ENCODE assay signal across 22 cellular contexts in the genomic region with DNA sequence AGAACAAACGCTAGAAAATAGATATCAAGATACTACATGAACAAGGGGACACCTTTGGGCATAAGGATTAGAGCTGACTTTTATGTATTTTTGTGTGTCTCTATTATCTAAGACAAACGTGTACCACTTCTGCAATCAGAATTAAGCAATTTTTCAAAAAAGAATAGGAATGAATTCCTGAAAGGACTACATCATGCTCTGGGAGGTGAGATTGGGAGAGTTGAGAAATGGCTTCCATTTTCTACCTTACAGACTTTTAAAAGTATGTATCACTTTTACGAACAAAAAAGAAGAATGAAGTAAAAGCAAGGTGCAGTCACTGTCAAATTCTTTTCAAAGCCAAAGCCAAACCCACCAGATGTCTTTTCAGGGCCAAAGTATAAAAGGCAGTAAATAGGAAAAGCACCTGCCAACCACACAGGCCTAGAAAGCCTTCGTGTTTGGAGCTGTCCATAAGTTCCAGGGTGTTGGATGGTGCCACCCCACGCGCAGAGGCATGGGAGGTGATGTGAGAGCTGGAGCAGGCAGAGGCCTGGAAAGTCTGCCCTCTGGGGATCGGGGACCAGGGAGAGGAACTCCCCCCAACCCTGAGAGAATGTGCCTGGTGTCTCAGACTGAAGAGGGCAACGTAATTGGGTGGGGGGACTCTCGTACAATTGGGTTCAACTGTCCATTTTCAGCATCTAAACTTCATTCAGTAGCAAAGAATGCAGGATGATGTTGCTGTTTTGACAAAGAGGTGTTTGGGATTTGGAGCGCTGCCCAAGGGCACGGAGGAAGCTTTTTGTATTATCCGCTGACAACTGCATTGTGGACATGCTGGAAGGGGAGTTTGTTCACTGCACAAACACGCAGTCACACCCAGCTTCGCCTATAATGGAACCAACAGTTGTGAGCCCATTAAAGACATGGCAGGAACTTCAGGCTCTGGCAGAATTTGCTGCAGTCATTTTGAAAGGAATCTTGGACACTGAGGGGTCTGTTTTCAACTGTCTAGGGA. TPM values are rescaled to one million over a fixed set of nuclear protein-coding genes. Genes with fewer than 3 reads are reported as not detected.
DNase-seq lines count a peak whose midpoint lies in the region; ATAC-seq and TF ChIP-seq lines count a peak whose summit lies in the region.
"Had no signal": no experiment of that assay in that cellular context is flagged by ENCODE, and none has a peak within 500 bp of the region (broad histone marks: within the 10 kb centered on the region; RNA-seq: fewer than 3 reads in every experiment).

No MANE protein-coding gene starts in this region.

- H3K4me2 ChIP-seq in GM23338 (no peak overlapping the region), trophoblast cell (ENCODE audit: low read length) (no peak overlapping the region)

- peaks cover 2% of the 10 kb centered on the region for H3K27me3 Mint-ChIP-seq in GM23338 (ENCODE audit: insufficient read depth, low read depth, poor library complexity)

- no peak overlapping the region for H3K4me3 Mint-ChIP-seq in GM23338
- H3K4me3 Mint-ChIP-seq: CD4-positive, CD25-positive, alpha-beta regulatory T cell; CD8-positive, alpha-beta memory T cell; HFFc6 had no signal

- no peak overlapping the region for H2AK5ac ChIP-seq in trophoblast cell (ENCODE audit: low read length)

- no peaks in the 10 kb centered on the region for H4K20me1 ChIP-seq in GM23338 (replicated peaks; ENCODE audit: insufficient read depth)

- no peak for DNase-seq in GM23338 (ENCODE audit: low spot score)
- DNase-seq in coronary artery (ENCODE audit: low spot score) = peak; percentile 45
- DNase-seq in left lobe of liver (ENCODE audit: low spot score) = peak; percentile 19
- DNase-seq in trophoblast cell = peak; percentile 41 to 91
- no peak for DNase-seq in NCI-H187 (lab: John Stamatoyannopoulos, UW)
- no peak for DNase-seq in stimulated activated CD4-positive, alpha-beta T cell treated with anti-CD3 and anti-CD28 coated beads, Interleukin-4, amount 100 ng/mL, for 24 hours
- DNase-seq in activated naive CD4-positive, alpha-beta T cell treated with anti-CD3 and anti-CD28 coated beads, Interleukin-2, amount 50 U/mL, for 72 hours (ENCODE audit: low spot score in 2 of 2) = no peak
- DNase-seq: ACHN; BE2C; C1 segment of cervical spinal cord; CD4-positive, CD25-positive, alpha-beta regulatory T cell; CD8-positive, alpha-beta memory T cell; COR-L47; DMS 273 treated with DMSO at 0.1 percent for 48 hours; DMS53; DND-41; EL; GM23248; H7; HFFc6 had no signal

- no peak overlapping the region for H3K9ac ChIP-seq in trophoblast cell (ENCODE audit: low read length)
- H3K9ac ChIP-seq: GM23248 had no signal

- peaks cover 7% of the 10 kb centered on the region for H3K4me1 Mint-ChIP-seq in GM23338
- H3K4me1 Mint-ChIP-seq: CD4-positive, CD25-positive, alpha-beta regulatory T cell; CD8-positive, alpha-beta memory T cell had no signal

- H3K27me3 ChIP-seq in GM23338 (ENCODE audit: insufficient read depth) (no peaks in the 10 kb centered on the region), trophoblast cell (ENCODE audit: insufficient read depth, low read length) (no peaks in the 10 kb centered on the region)
- H3K27me3 ChIP-seq: BE2C had no signal

- no peaks in the 10 kb centered on the region for H3K9me3 ChIP-seq in trophoblast cell (ENCODE audit: insufficient read depth, low read depth, low read length)
- H3K9me3 ChIP-seq: BE2C had no signal

- H4K12ac ChIP-seq in trophoblast cell (ENCODE audit: low read depth, low read length) = no peak overlapping the region

- no CpG with 5 or more reads among the region's 14 CpGs for WGBS in trophoblast cell (ENCODE audit: extremely low coverage, insufficient coverage, insufficient read length)

- H3K27ac ChIP-seq in GM23338 (ENCODE audit: low read depth) (no peak overlapping the region), coronary artery (no peak overlapping the region), trophoblast cell (ENCODE audit: low read depth, low read length) (no peak overlapping the region)
- H3K27ac ChIP-seq: GM23248, HL-60 had no signal

- H3K14ac ChIP-seq in trophoblast cell (ENCODE audit: low read length) = no peak overlapping the region

- H2BK5ac ChIP-seq in trophoblast cell (ENCODE audit: low read depth, low read length, poor library complexity) = no peak overlapping the region

- H3K4me1 ChIP-seq in GM23338 (ENCODE audit: insufficient read depth) (no peaks in the 10 kb centered on the region), trophoblast cell (ENCODE audit: control insufficient read depth in 1 of 2, insufficient read depth in 2 of 2, low read length in 2 of 2) (no peaks in the 10 kb centered on the region)
- H3K4me1 ChIP-seq: BE2C had no signal

- H2BK12ac ChIP-seq in trophoblast cell (ENCODE audit: low read length) = no peak overlapping the region

- H3K9me2 ChIP-seq in GM23338 (ENCODE audit: insufficient read depth) = no peaks in the 10 kb centered on the region

- H4K91ac ChIP-seq in trophoblast cell (ENCODE audit: low read depth, low read length) = no peak overlapping the region

- H3K36me3 Mint-ChIP-seq in GM23338 (ENCODE audit: low read depth) = no peaks in the 10 kb centered on the region
- H3K36me3 Mint-ChIP-seq in activated naive CD4-positive, alpha-beta T cell treated with anti-CD3 and anti-CD28 coated beads, Interleukin-2, amount 50 U/mL, for 72 hours = no peaks in the 10 kb centered on the region
- H3K36me3 Mint-ChIP-seq: CD8-positive, alpha-beta memory T cell had no signal

- ATAC-seq in GM23338 (no peak), left lobe of liver (no peak)
- ATAC-seq in activated naive CD4-positive, alpha-beta T cell treated with anti-CD3 and anti-CD28 coated beads, Interleukin-2, amount 50 U/mL, for 72 hours = no peak
- ATAC-seq: HCT116 had no signal

- H3K79me1 ChIP-seq in trophoblast cell (ENCODE audit: low read length) = no peaks in the 10 kb centered on the region

- no peak overlapping the region for H3K4me3 ChIP-seq in GM23338
- no peak overlapping the region for H3K4me3 ChIP-seq in coronary artery
- H3K4me3 ChIP-seq in trophoblast cell (ENCODE audit: low read depth, low read length) = no peak overlapping the region
- H3K4me3 ChIP-seq: GM23248 had no signal

- H4K8ac ChIP-seq in trophoblast cell (ENCODE audit: low read depth, low read length) = no peak overlapping the region

- no peak overlapping the region for H3K23ac ChIP-seq in trophoblast cell (ENCODE audit: low read length)

- H3K4ac ChIP-seq in trophoblast cell (ENCODE audit: low read depth, low read length) = no peak overlapping the region

- H2BK120ac ChIP-seq in trophoblast cell (ENCODE audit: insufficient read depth, low read length, poor library complexity) = no peak overlapping the region

- no peaks in the 10 kb centered on the region for H3F3A ChIP-seq in GM23338 (replicated peaks; ENCODE audit: low read depth)

- peaks cover 4% of the 10 kb centered on the region; the same call in 2 of the 3 replicates for H3K9me3 Mint-ChIP-seq in GM23338
- H3K9me3 Mint-ChIP-seq in activated naive CD4-positive, alpha-beta T cell treated with anti-CD3 and anti-CD28 coated beads, Interleukin-2, amount 50 U/mL, for 72 hours = peaks cover 9 to 12% of the 10 kb centered on the region in 2 donors

- H2AFZ ChIP-seq in GM23338 = peak overlapping the region; percentile 28; the same call in 1 of the 2 replicates
- no peak overlapping the region for H2AFZ ChIP-seq in trophoblast cell (ENCODE audit: insufficient read depth, low read length, poor library complexity)
- H2AFZ ChIP-seq: GM23248 had no signal

- H3K27ac Mint-ChIP-seq in GM23338 = no peak overlapping the region
- H3K27ac Mint-ChIP-seq in activated naive CD4-positive, alpha-beta T cell treated with anti-CD3 and anti-CD28 coated beads, Interleukin-2, amount 50 U/mL, for 72 hours = no peak overlapping the region
- H3K27ac Mint-ChIP-seq: CD4-positive, CD25-positive, alpha-beta regulatory T cell; HFFc6 had no signal

- H3K36me3 ChIP-seq in GM23338 (ENCODE audit: insufficient read depth) (no peaks in the 10 kb centered on the region), trophoblast cell (ENCODE audit: control insufficient read depth in 1 of 2, insufficient read depth in 2 of 2, low read length in 2 of 2) (no peaks in the 10 kb centered on the region)
- H3K36me3 ChIP-seq: BE2C had no signal

- TF ChIP-seq CTCF in GM23338 (conservative IDR thresholded peaks at IDR 0.05; ENCODE audit: low read depth in 2 of 2) = no peak
- TF ChIP-seq CTCF in coronary artery (IDR thresholded peaks at IDR 0.05) = no peak

- H3K79me2 ChIP-seq in GM23338 (replicated peaks; ENCODE audit: insufficient read depth) (no peaks in the 10 kb centered on the region), trophoblast cell (ENCODE audit: control insufficient read depth, insufficient read depth, low read length, poor library complexity) (no peaks in the 10 kb centered on the region)

- H3K18ac ChIP-seq in trophoblast cell (ENCODE audit: low read length) = no peak overlapping the region

TF ChIP-seq in GM23338, 12 proteins besides CTCF, POLR2A, EP300 and RAD21 (continues in another document):
- TF ChIP-seq JUNB (IDR thresholded peaks at IDR 0.05; ENCODE audit: unreplicated experiment) (no peak), NANOG (IDR thresholded peaks at IDR 0.05; ENCODE audit: borderline replicate concordance) (no peak), STAT1 (IDR thresholded peaks at IDR 0.05; ENCODE audit: unreplicated experiment) (no peak)

RNA-seq across cellular contexts. Expression of gene CTBP2, which starts 17.6 kb away (rescaled TPM):
- 233 and 265 TPM in 2 replicates for total RNA-seq in GM23338 (2014; rRNA removed; shearing (Covaris generic))
- 133 and 138 TPM in 2 replicates for polyA plus RNA-seq in GM23338 (2016; fragmentation: Nextera tagmentation; extraction: Ambion mirVana)
- total RNA-seq in left lobe of liver = 5.8 TPM
- polyA plus RNA-seq in trophoblast cell (2013) = 57.7 and 58.8 TPM in 2 replicates
- 1 to 10 TPM; 1.2 TPM for total RNA-seq in activated naive CD4-positive, alpha-beta T cell treated with anti-CD3 and anti-CD28 coated beads, Interleukin-2, amount 50 U/mL, for 72 hours

Comparison
In these comparisons a context has a peak if more than half of its experiments do, and no peak if none do; other contexts are left out.
1. DNase-seq: peak in coronary artery (single experiment), left lobe of liver (single experiment) and trophoblast cell (2 of 2); none in GM23338 (single experiment), NCI-H187 (0 of 2), stimulated activated CD4-positive, alpha-beta T cell treated with anti-CD3 and anti-CD28 coated beads, Interleukin-4, amount 100 ng/mL, for 24 hours (single experiment) and activated naive CD4-positive, alpha-beta T cell treated with anti-CD3 and anti-CD28 coated beads, Interleukin-2, amount 50 U/mL, for 72 hours (0 of 2).
2. RNA of gene CTBP2, which starts 17.6 kb away (total RNA-seq): 233 to 265 TPM in GM23338; 5.8 TPM in left lobe of liver (single experiment) and 1.2 TPM in activated naive CD4-positive, alpha-beta T cell treated with anti-CD3 and anti-CD28 coated beads, Interleukin-2, amount 50 U/mL, for 72 hours; every median in the first group is over 10 times any median in the second.